ENCODE assay signal across 12 cellular contexts in genomic region chr2:26212011-26212410, GRCh38. TPM values are rescaled to one million over a fixed set of nuclear protein-coding genes. Genes with fewer than 3 reads are reported as not detected.
"Had no signal": no experiment of that assay in that cellular context is flagged by ENCODE, and none has a peak within 500 bp of the region (broad histone marks: within the 10 kb centered on the region; RNA-seq: fewer than 3 reads in every experiment).

No MANE protein-coding gene starts in this region.

- H2AFZ ChIP-seq: GM23248, GM23338 had no signal

- H3K9me3 ChIP-seq: HAP-1 had no signal

- H3K4me2 ChIP-seq: GM23338 had no signal

- H3K4me1 ChIP-seq: HAP-1 had no signal

- DNase-seq: GM23248, GOT3, H7, H9, HCEC 1CT, HFFc6 had no signal

- H3K9ac ChIP-seq: GM23248 had no signal

- ATAC-seq: GM23338, HCT116 had no signal

- H3K4me3 ChIP-seq: GM23248, GM23338, HAP-1 had no signal

- FAIRE-seq: H1, H54 had no signal

- H3K27ac ChIP-seq: GM23248 had no signal

RNA-seq across cellular contexts. Expression of gene GAREM2, which starts 39.1 kb away (rescaled TPM):
- total RNA-seq: H4, HFFc6 had no signal
